In the genomic region with DNA sequence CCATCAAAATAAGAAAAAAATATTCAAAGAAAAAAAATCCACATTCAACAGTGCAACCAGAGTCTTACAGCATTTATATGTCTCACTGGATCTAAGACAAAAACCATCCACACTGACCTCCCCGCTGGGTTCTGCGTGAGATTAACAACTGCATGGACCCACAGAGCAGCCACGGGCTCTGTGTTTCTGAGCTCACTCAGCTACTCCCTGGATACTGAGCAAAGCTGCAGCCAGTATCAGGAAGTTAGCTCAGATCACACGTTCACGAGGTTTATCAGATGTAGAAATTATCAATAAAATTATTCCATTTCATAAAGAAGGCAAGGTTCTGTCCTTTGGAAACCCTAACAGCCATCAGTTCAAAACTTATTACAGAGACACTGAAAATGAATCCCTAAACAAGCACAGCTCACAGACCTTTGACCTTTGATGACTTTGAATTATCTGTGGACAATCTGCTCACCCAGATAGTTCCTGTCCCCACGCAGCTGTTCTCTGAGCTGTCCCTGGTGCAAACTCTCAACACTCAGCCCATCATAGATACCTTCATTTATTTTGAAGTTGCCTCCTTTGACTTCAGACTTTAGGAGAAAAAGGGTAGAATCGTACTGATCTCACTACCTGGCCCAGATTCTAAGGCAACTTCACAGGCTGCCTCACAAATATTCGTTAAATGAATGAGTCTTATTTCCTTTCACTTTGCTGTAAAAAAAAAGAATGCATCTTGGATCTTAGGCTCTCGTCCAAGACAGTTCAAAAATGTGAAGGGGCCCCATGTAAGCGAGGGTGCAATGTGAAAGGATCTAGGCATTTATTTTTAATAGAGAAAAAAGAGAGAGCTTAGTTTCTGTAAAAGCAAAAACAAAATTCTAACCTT, we compare ENCODE assay signal across 10 cellular contexts.
DNase-seq lines count a peak whose midpoint lies in the region; ATAC-seq and TF ChIP-seq lines count a peak whose summit lies in the region.
"Had no signal": no experiment of that assay in that cellular context is flagged by ENCODE, and none has a peak within 500 bp of the region (broad histone marks: within the 10 kb centered on the region; RNA-seq: fewer than 3 reads in every experiment).

No MANE protein-coding gene starts in this region.

- H3K4me3 ChIP-seq in breast epithelium (peak overlapping the region in 1 of 3 donors; percentile 34), mammary epithelial cell (replicated peaks in 1 of 3; ENCODE audit: insufficient read depth in 1 of 3, low read depth in 2 of 3, low read length in 3 of 3) (no peak overlapping the region), ascending aorta (peak overlapping the region in 1 of 2 donors; percentile 19), mucosa of descending colon (no peak overlapping the region), Peyer's patch (no peak overlapping the region)

- H3K4me3 Mint-ChIP-seq in type B pancreatic cell: peak overlapping the region; percentile 9

- ATAC-seq in mucosa of descending colon: peak; percentile 51

- intact Hi-C loops in breast epithelium (cut with DNase I; ENCODE audit: low total_unique reads): no loop called here
- intact Hi-C loops in mammary epithelial cell (cut with micrococcal nuclease): no loop called here
- intact Hi-C loops in ascending aorta (cut with DNase I): no loop called here
- intact Hi-C loops in mucosa of descending colon (cut with DNase I, micrococcal nuclease): no loop called here

- CTCF ChIA-PET in mammary epithelial cell (lab: Charles Lee; ENCODE audit: low non-redundant PET): no interaction called here

- no peak overlapping the region for H2AFZ ChIP-seq in mammary epithelial cell (ENCODE audit: low read depth, low read length)

- H3K9me3 ChIP-seq in breast epithelium (no peaks in the 10 kb centered on the region), mammary epithelial cell (replicated peaks; ENCODE audit: insufficient read depth, low read length) (no peaks in the 10 kb centered on the region), ascending aorta (no peaks in the 10 kb centered on the region), mucosa of descending colon (no peaks in the 10 kb centered on the region), Peyer's patch (no peaks in the 10 kb centered on the region)

- H3K36me3 ChIP-seq in breast epithelium: no peaks in the 10 kb centered on the region
- H3K36me3 ChIP-seq in mammary epithelial cell (ENCODE audit: insufficient read depth, low read length): peaks cover 3% of the 10 kb centered on the region
- no peaks in the 10 kb centered on the region for H3K36me3 ChIP-seq in ascending aorta
- H3K36me3 ChIP-seq in mucosa of descending colon (ENCODE audit: low read depth): no peaks in the 10 kb centered on the region
- no peaks in the 10 kb centered on the region for H3K36me3 ChIP-seq in Peyer's patch

- TF ChIP-seq POLR2A in breast epithelium (IDR thresholded peaks at IDR 0.05) (no peak), Peyer's patch (IDR thresholded peaks at IDR 0.05) (no peak)

- H3K36me3 Mint-ChIP-seq in type B pancreatic cell: peaks cover 41% of the 10 kb centered on the region

- H3K27me3 Mint-ChIP-seq in type B pancreatic cell: no peaks in the 10 kb centered on the region
- H3K27me3 Mint-ChIP-seq: IgD-negative memory B cell had no signal

- H3K4me1 Mint-ChIP-seq in type B pancreatic cell (ENCODE audit: unreplicated experiment): peaks cover 31% of the 10 kb centered on the region

- peaks cover 57% of the 10 kb centered on the region for H3K79me2 ChIP-seq in mammary epithelial cell (ENCODE audit: insufficient read depth, low read length)

- no peak for TF ChIP-seq CTCF in breast epithelium (IDR thresholded peaks at IDR 0.05)
- no peak for TF ChIP-seq CTCF in mammary epithelial cell (conservative IDR thresholded peaks at IDR 0.05 in 1 of 2, IDR thresholded peaks at IDR 0.05 in 1 of 2; ENCODE audit: extremely low read depth in 1 of 2, insufficient read depth in 1 of 2, low read depth in 1 of 2, low read length in 2 of 2)
- no peak for TF ChIP-seq CTCF in ascending aorta (IDR thresholded peaks at IDR 0.05)
- TF ChIP-seq CTCF in mucosa of descending colon (IDR thresholded peaks at IDR 0.05): no peak
- TF ChIP-seq CTCF in type B pancreatic cell (conservative IDR thresholded peaks at IDR 0.05): no peak
- TF ChIP-seq CTCF in Peyer's patch (IDR thresholded peaks at IDR 0.05): no peak

- no peak overlapping the region for H3K4me2 ChIP-seq in mammary epithelial cell (ENCODE audit: insufficient read depth, low read depth, low read length)

- in situ Hi-C loops in mammary epithelial cell (cut with MboI; ENCODE audit: low sequenced_read_pairs in 2 of 2): no loop called here

- H4K20me1 ChIP-seq in mammary epithelial cell (ENCODE audit: insufficient read depth, low read length): no peaks in the 10 kb centered on the region

- no peak overlapping the region for H3K9ac ChIP-seq in mammary epithelial cell (ENCODE audit: insufficient read depth, low read length)

- no TSS peak for BruUV-seq in mammary epithelial cell (replicated peaks; lab: Mats Ljungman, UMichigan)

- H3K27me3 ChIP-seq in breast epithelium (no peaks in the 10 kb centered on the region), mammary epithelial cell (ENCODE audit: insufficient read depth, low read length) (no peaks in the 10 kb centered on the region), ascending aorta (no peaks in the 10 kb centered on the region), Peyer's patch (no peaks in the 10 kb centered on the region)

- dilution Hi-C loops in mammary epithelial cell (cut with HindIII; ENCODE audit: low sequenced_read_pairs): loop anchor here (10.0 kb wide), 1 partner anchor 48 kb away; no protein-coding TSS in a partner anchor

- H3K4me1 ChIP-seq in breast epithelium: peaks cover 0 to 3% of the 10 kb centered on the region in 2 donors
- H3K4me1 ChIP-seq in mammary epithelial cell (ENCODE audit: insufficient read depth, low read length): no peaks in the 10 kb centered on the region
- H3K4me1 ChIP-seq in ascending aorta: peaks cover 4 to 30% of the 10 kb centered on the region in 2 donors
- no peaks in the 10 kb centered on the region for H3K4me1 ChIP-seq in mucosa of descending colon (ENCODE audit: low read depth)
- H3K4me1 ChIP-seq in Peyer's patch: peaks cover 0 to 4% (median 0%) of the 10 kb centered on the region in 4 donors

- peak overlapping the region; percentile 6 for H3K27ac Mint-ChIP-seq in type B pancreatic cell
- H3K27ac Mint-ChIP-seq: IgD-negative memory B cell had no signal

- 69% methylated on average over 10 of the region's 10 CpGs for WGBS in mammary epithelial cell (ENCODE audit: low coverage, missing lambda C conversion rate)

- DNase-seq in breast epithelium (ENCODE audit: low spot score in 2 of 2): no peak
- DNase-seq in mammary epithelial cell: no peak
- DNase-seq in ascending aorta (ENCODE audit: low spot score in 2 of 2): no peak
- DNase-seq in mucosa of descending colon: no peak
- no peak for DNase-seq in type B pancreatic cell (ENCODE audit: extremely low spot score, unreplicated experiment)
- no peak for DNase-seq in Peyer's patch
- no peak for DNase-seq in foreskin melanocyte
- no peak for DNase-seq in COLO668 (lab: John Stamatoyannopoulos, UW; ENCODE audit: unreplicated experiment)
- DNase-seq: NCI-H526 treated with DMSO at 0.1 percent for 48 hours had no signal

- peaks cover 4% of the 10 kb centered on the region for H3K9me3 Mint-ChIP-seq in type B pancreatic cell

- H3K27ac ChIP-seq in breast epithelium (peak overlapping the region; percentile 34 to 45), mammary epithelial cell (ENCODE audit: insufficient read depth, low read depth, low read length) (no peak overlapping the region), ascending aorta (peak overlapping the region; percentile 66 to 69), Peyer's patch (peak overlapping the region in 2 of 4 donors; percentile 19 to 40)
